Comparison of ENCODE assay signal across 8 cellular contexts in the genomic region with DNA sequence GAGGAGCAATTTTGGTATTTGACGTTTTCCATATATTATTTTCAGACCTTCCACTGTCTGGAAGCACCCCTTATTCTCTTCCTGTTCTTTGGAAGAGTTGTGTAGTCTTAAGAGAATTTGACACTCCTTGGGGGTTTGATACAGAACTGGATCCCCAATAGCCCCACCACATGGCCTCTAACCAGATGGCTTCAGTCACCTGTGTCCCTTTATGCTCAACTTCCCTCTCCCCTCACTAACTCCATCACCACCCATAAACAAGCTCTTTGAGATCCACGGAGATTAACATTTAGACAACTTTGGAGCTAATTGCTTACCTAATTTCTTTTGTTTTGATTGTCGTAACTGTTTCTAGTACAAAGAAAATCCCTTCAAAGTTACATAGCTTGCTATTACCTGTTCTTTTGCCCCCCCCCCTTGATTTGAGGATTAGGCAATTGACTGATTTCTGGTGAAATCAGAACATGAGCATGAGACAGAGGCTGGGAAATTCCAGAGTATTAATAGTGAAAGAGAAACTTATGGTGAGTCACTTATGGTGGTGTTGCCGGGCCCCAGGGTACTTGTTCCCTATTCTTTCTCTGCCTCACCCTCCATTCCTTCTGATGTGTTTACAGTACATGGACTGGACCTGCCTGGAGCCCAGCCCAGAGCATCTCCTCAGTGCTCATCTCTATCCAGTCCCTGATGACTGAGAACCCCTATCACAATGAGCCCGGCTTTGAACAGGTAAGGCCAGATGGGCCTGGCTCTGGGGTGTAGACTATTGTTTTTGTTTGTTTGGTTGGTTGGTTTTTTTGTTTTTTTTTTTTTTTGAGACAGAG. TPM values are rescaled to one million over a fixed set of nuclear protein-coding genes. Genes with fewer than 3 reads are reported as not detected.
A peak's percentile ranks its signal among the peaks of the same experiment; 100 is the strongest.
DNase-seq lines count a peak whose midpoint lies in the region; ATAC-seq, FAIRE-seq and TF ChIP-seq lines count a peak whose summit lies in the region.

No MANE protein-coding gene starts in this region.

- H3K4me3 ChIP-seq in HepG2 (replicated peaks in 1 of 3; ENCODE audit: insufficient read depth in 1 of 3, low read depth in 2 of 3, low read length in 3 of 3) = no peak overlapping the region

- no peak for TF ChIP-seq RAD21 in HepG2 (CRISPR knock-in tag; IDR thresholded peaks at IDR 0.05)

- peaks cover 53 to 93% of the 10 kb centered on the region in 2 experiments for H3K36me3 ChIP-seq in HepG2 (replicated peaks in 1 of 2; ENCODE audit: control insufficient read depth in 1 of 2, insufficient read depth in 2 of 2, low read length in 2 of 2)

- no peak for TF ChIP-seq EP300 in HepG2 (IDR thresholded peaks at IDR 0.05; ENCODE audit: low read depth in 2 of 2, low read length in 2 of 2)
- TF ChIP-seq EP300 in HepG2 (CRISPR knock-in tag; IDR thresholded peaks at IDR 0.05; ENCODE audit: borderline replicate concordance) = no peak

- peaks cover 62% of the 10 kb centered on the region for H3K4me1 Mint-ChIP-seq in activated naive CD4-positive, alpha-beta T cell treated with anti-CD3 and anti-CD28 coated beads, Interleukin-2, amount 50 U/mL, for 24 hours

- TF ChIP-seq CTCF in HepG2 (CRISPR knock-in tag; IDR thresholded peaks at IDR 0.05) = no peak

- H3K79me2 ChIP-seq in HepG2 (ENCODE audit: insufficient read depth, low read length) = peaks cover 49% of the 10 kb centered on the region

- no peak overlapping the region for H3K27ac ChIP-seq in HepG2 (ENCODE audit: extremely low read length, insufficient read depth, low read length)

- H3K4me1 ChIP-seq in HepG2 (ENCODE audit: insufficient read depth, low read length) = peaks cover 25% of the 10 kb centered on the region

- TF ChIP-seq POLR2A in HepG2 (IDR thresholded peaks at IDR 0.05; ENCODE audit: insufficient read depth in 1 of 2, low read depth in 2 of 2, low read length in 2 of 2) = no peak

- no peak for FAIRE-seq in HepG2 (lab: Jason Lieb, UNC)

- POLR2A ChIA-PET in HepG2 (lab: Yijun Ruan, JAX) = interaction anchor here (0.6 to 1.0 kb wide), 3 partner anchors 12 to 81 kb away, joined by 3 to 4 read pairs (median 4); partner anchors contain the start of gene ATP5MC1

- peak overlapping the region; percentile 99 for H3K27ac Mint-ChIP-seq in activated naive CD4-positive, alpha-beta T cell treated with anti-CD3 and anti-CD28 coated beads, Interleukin-2, amount 50 U/mL, for 24 hours

- H2AFZ ChIP-seq in HepG2 (ENCODE audit: low read length) = no peak overlapping the region

- peak; percentile 71 for ATAC-seq in GM21619 (IDR thresholded peaks at IDR 0.05; ENCODE audit: unreplicated experiment)
- ATAC-seq in HepG2 = peak; percentile 51
- no peak for ATAC-seq in HG03469 (IDR thresholded peaks at IDR 0.05; ENCODE audit: unreplicated experiment)
- ATAC-seq in Right ventricle myocardium superior (ENCODE audit: poor library complexity) = no peak

- intact Hi-C loops in HepG2 (cut with micrococcal nuclease; ENCODE audit: unreplicated experiment) = no loop called here
- intact Hi-C loops in Right ventricle myocardium superior (cut with DNase I) = no loop called here

- H3K4me2 ChIP-seq in HepG2 (ENCODE audit: low read depth, low read length) = no peak overlapping the region

- 76% methylated on average over 5 of the region's 5 CpGs for WGBS in HepG2 (ENCODE audit: low lambda C conversion rate)

- H3K9me3 ChIP-seq in HepG2 (ENCODE audit: low read length) = no peaks in the 10 kb centered on the region

- H3K9ac ChIP-seq in HepG2 (ENCODE audit: insufficient read depth, low read depth, low read length) = no peak overlapping the region

- in situ Hi-C loops in HepG2 (cut with HindIII; ENCODE audit: extremely low pct_ligation_motif_present, low pct_unique_long_range_greater_than_20kb) = no loop called here

- peaks cover 19% of the 10 kb centered on the region for H3K36me3 Mint-ChIP-seq in activated naive CD4-positive, alpha-beta T cell treated with anti-CD3 and anti-CD28 coated beads, Interleukin-2, amount 50 U/mL, for 24 hours

- H3K27me3 ChIP-seq in HepG2 (ENCODE audit: control insufficient read depth in 1 of 2, insufficient read depth in 2 of 2, low read length in 2 of 2) = no peaks in the 10 kb centered on the region

- H4K20me1 ChIP-seq in HepG2 (ENCODE audit: insufficient read depth, low read length) = peaks cover 24% of the 10 kb centered on the region

- no peaks in the 10 kb centered on the region for H3K27me3 Mint-ChIP-seq in activated naive CD4-positive, alpha-beta T cell treated with anti-CD3 and anti-CD28 coated beads, Interleukin-2, amount 50 U/mL, for 24 hours

- peak; percentile 91 for DNase-seq in EH (ENCODE audit: low read depth)
- DNase-seq in NAMALWA (ENCODE audit: low spot score) = peak; percentile 47
- DNase-seq in HepG2 (ENCODE audit: low spot score) = no peak
- DNase-seq in stromal cell of bone marrow (ENCODE audit: low read depth) = peak; percentile 65
- no peak for DNase-seq in Right ventricle myocardium superior

- CTCF ChIA-PET in HepG2 (lab: Yijun Ruan, JAX; ENCODE audit: low intra/inter-chr PET ratio, low total read pairs) = no interaction called here

- peak overlapping the region; percentile 78 for H3K4me3 Mint-ChIP-seq in activated naive CD4-positive, alpha-beta T cell treated with anti-CD3 and anti-CD28 coated beads, Interleukin-2, amount 50 U/mL, for 24 hours

- no peaks in the 10 kb centered on the region for H3K9me3 Mint-ChIP-seq in activated naive CD4-positive, alpha-beta T cell treated with anti-CD3 and anti-CD28 coated beads, Interleukin-2, amount 50 U/mL, for 24 hours

- no TSS peak for BruUV-seq in HepG2 (replicated peaks; lab: Mats Ljungman, UMichigan)

RNA-seq across cellular contexts. Expression of gene UBE2Z, which starts 7.5 kb away (rescaled TPM):
- total RNA-seq in HepG2 (2016; rRNA removed; fragmentation: Illumina TruSeq; extraction: Trizol) (63.2 and 72.7 TPM in 2 replicates), Right ventricle myocardium superior (36.7 TPM)
- total RNA-seq in HepG2 (2016; cell fraction: cytosol; rRNA removed; fragmentation: Illumina TruSeq; extraction: Trizol; ENCODE audit: low read depth) = 6.5 and 8.6 TPM in 2 replicates
- total RNA-seq in HepG2 (2016; cell fraction: insoluble cytoplasmic fraction; rRNA removed; fragmentation: Illumina TruSeq; extraction: Trizol) = 64.4 and 70.7 TPM in 2 replicates
- total RNA-seq in HepG2 (2016; cell fraction: membrane; rRNA removed; fragmentation: Illumina TruSeq; extraction: Trizol) = 30.2 and 35.3 TPM in 2 replicates
- 38.7 and 45.5 TPM in 2 replicates for total RNA-seq in HepG2 (2016; cell fraction: nucleus; rRNA removed; fragmentation: Illumina TruSeq; extraction: Trizol)
- polyA plus RNA-seq in HepG2 (2011; rRNA removed) = 114 and 122 TPM in 2 replicates
- 89.4 and 105 TPM in 2 replicates for polyA plus RNA-seq in HepG2 (2011; cell fraction: cytosol; rRNA removed)
- 79.9 and 99.5 TPM in 2 replicates for polyA plus RNA-seq in HepG2 (2011; cell fraction: nucleus; rRNA removed)
- polyA plus RNA-seq in HepG2 (2012) = 66.2 and 67.5 TPM in 2 replicates
- polyA plus RNA-seq in HepG2 (2016; cell fraction: cytosol; fragmentation: Illumina TruSeq; extraction: Trizol; ENCODE audit: low read depth) = 5.4 and 5.9 TPM in 2 replicates
- 90.7 and 94.9 TPM in 2 replicates for polyA plus RNA-seq in HepG2 (2016; cell fraction: insoluble cytoplasmic fraction; fragmentation: Illumina TruSeq; extraction: Trizol; ENCODE audit: low read depth)
- 19.1 and 21.6 TPM in 2 replicates for polyA plus RNA-seq in HepG2 (2016; cell fraction: membrane; fragmentation: Illumina TruSeq; extraction: Trizol; ENCODE audit: low read depth)
- 66.3 and 76.8 TPM in 2 replicates for polyA plus RNA-seq in HepG2 (2016; cell fraction: nucleus; fragmentation: Illumina TruSeq; extraction: Trizol; ENCODE audit: insufficient read depth, low read depth)
- polyA minus RNA-seq in HepG2 (2011; rRNA and poly(A)+ RNA removed; ENCODE audit: low replicate concordance) = 157 and 173 TPM in 2 replicates
- polyA minus RNA-seq in HepG2 (2011; cell fraction: cytosol; rRNA and poly(A)+ RNA removed) = 69.7 and 82.5 TPM in 2 replicates
- polyA minus RNA-seq in HepG2 (2011; cell fraction: nucleus; rRNA and poly(A)+ RNA removed) = 97.2 and 106 TPM in 2 replicates

RNA-seq across cellular contexts. Expression of gene ATP5MC1, which starts 23.1 kb away (rescaled TPM):
- total RNA-seq in HepG2 (2016; rRNA removed; fragmentation: Illumina TruSeq; extraction: Trizol) = 206 and 210 TPM in 2 replicates
- total RNA-seq in HepG2 (2016; cell fraction: cytosol; rRNA removed; fragmentation: Illumina TruSeq; extraction: Trizol; ENCODE audit: low read depth) = 62.6 and 97.0 TPM in 2 replicates
- 216 and 223 TPM in 2 replicates for total RNA-seq in HepG2 (2016; cell fraction: insoluble cytoplasmic fraction; rRNA removed; fragmentation: Illumina TruSeq; extraction: Trizol)
- 52.5 and 70.5 TPM in 2 replicates for total RNA-seq in HepG2 (2016; cell fraction: membrane; rRNA removed; fragmentation: Illumina TruSeq; extraction: Trizol)
- 83.0 and 89.8 TPM in 2 replicates for total RNA-seq in HepG2 (2016; cell fraction: nucleus; rRNA removed; fragmentation: Illumina TruSeq; extraction: Trizol)
- polyA plus RNA-seq in HepG2 (2011; rRNA removed) = 226 and 297 TPM in 2 replicates
- 441 and 585 TPM in 2 replicates for polyA plus RNA-seq in HepG2 (2011; cell fraction: cytosol; rRNA removed)
- polyA plus RNA-seq in HepG2 (2011; cell fraction: nucleus; rRNA removed) = 85.2 and 126 TPM in 2 replicates
- polyA plus RNA-seq in HepG2 (2012) = 78.7 and 166 TPM in 2 replicates
- polyA plus RNA-seq in HepG2 (2016; cell fraction: cytosol; fragmentation: Illumina TruSeq; extraction: Trizol; ENCODE audit: low read depth) = 101 and 126 TPM in 2 replicates
- polyA plus RNA-seq in HepG2 (2016; cell fraction: insoluble cytoplasmic fraction; fragmentation: Illumina TruSeq; extraction: Trizol; ENCODE audit: low read depth) = 326 and 350 TPM in 2 replicates
- polyA plus RNA-seq in HepG2 (2016; cell fraction: membrane; fragmentation: Illumina TruSeq; extraction: Trizol; ENCODE audit: low read depth) = 65.9 and 83.1 TPM in 2 replicates
- polyA plus RNA-seq in HepG2 (2016; cell fraction: nucleus; fragmentation: Illumina TruSeq; extraction: Trizol; ENCODE audit: insufficient read depth, low read depth) = 180 and 183 TPM in 2 replicates
- 197 and 524 TPM in 2 replicates for polyA minus RNA-seq in HepG2 (2011; rRNA and poly(A)+ RNA removed; ENCODE audit: low replicate concordance)
- 36.3 and 46.5 TPM in 2 replicates for polyA minus RNA-seq in HepG2 (2011; cell fraction: cytosol; rRNA and poly(A)+ RNA removed)
- polyA minus RNA-seq in HepG2 (2011; cell fraction: nucleus; rRNA and poly(A)+ RNA removed) = 22.3 and 29.0 TPM in 2 replicates
- total RNA-seq in Right ventricle myocardium superior = 492 TPM

RNA-seq across cellular contexts. Expression of gene SNF8, which starts 29.0 kb away (rescaled TPM):
- total RNA-seq in HepG2 (2016; rRNA removed; fragmentation: Illumina TruSeq; extraction: Trizol) (152 and 153 TPM in 2 replicates), Right ventricle myocardium superior (114 TPM)
- total RNA-seq in HepG2 (2016; cell fraction: cytosol; rRNA removed; fragmentation: Illumina TruSeq; extraction: Trizol; ENCODE audit: low read depth) = 379 and 415 TPM in 2 replicates
- 132 and 156 TPM in 2 replicates for total RNA-seq in HepG2 (2016; cell fraction: insoluble cytoplasmic fraction; rRNA removed; fragmentation: Illumina TruSeq; extraction: Trizol)
- total RNA-seq in HepG2 (2016; cell fraction: membrane; rRNA removed; fragmentation: Illumina TruSeq; extraction: Trizol) = 389 and 390 TPM in 2 replicates
- 78.5 and 80.0 TPM in 2 replicates for total RNA-seq in HepG2 (2016; cell fraction: nucleus; rRNA removed; fragmentation: Illumina TruSeq; extraction: Trizol)
- 98.6 and 114 TPM in 2 replicates for polyA plus RNA-seq in HepG2 (2011; rRNA removed)
- 124 and 143 TPM in 2 replicates for polyA plus RNA-seq in HepG2 (2011; cell fraction: cytosol; rRNA removed)
- polyA plus RNA-seq in HepG2 (2011; cell fraction: nucleus; rRNA removed) = 64.9 and 71.3 TPM in 2 replicates
- 70.9 and 75.1 TPM in 2 replicates for polyA plus RNA-seq in HepG2 (2012)
- polyA plus RNA-seq in HepG2 (2016; cell fraction: cytosol; fragmentation: Illumina TruSeq; extraction: Trizol; ENCODE audit: low read depth) = 660 and 736 TPM in 2 replicates
- polyA plus RNA-seq in HepG2 (2016; cell fraction: insoluble cytoplasmic fraction; fragmentation: Illumina TruSeq; extraction: Trizol; ENCODE audit: low read depth) = 201 and 220 TPM in 2 replicates
- 492 and 571 TPM in 2 replicates for polyA plus RNA-seq in HepG2 (2016; cell fraction: membrane; fragmentation: Illumina TruSeq; extraction: Trizol; ENCODE audit: low read depth)
- 195 and 196 TPM in 2 replicates for polyA plus RNA-seq in HepG2 (2016; cell fraction: nucleus; fragmentation: Illumina TruSeq; extraction: Trizol; ENCODE audit: insufficient read depth, low read depth)
- polyA minus RNA-seq in HepG2 (2011; rRNA and poly(A)+ RNA removed; ENCODE audit: low replicate concordance) = 77.3 and 128 TPM in 2 replicates
- 24.9 and 39.6 TPM in 2 replicates for polyA minus RNA-seq in HepG2 (2011; cell fraction: cytosol; rRNA and poly(A)+ RNA removed)
- 26.7 and 37.0 TPM in 2 replicates for polyA minus RNA-seq in HepG2 (2011; cell fraction: nucleus; rRNA and poly(A)+ RNA removed)

RNA-seq across cellular contexts. Expression of gene GIP, which starts 52.7 kb away (rescaled TPM):
- total RNA-seq in HepG2 (2016; rRNA removed; fragmentation: Illumina TruSeq; extraction: Trizol) = 0.73 TPM in 1 of 2 replicates, not detected in the other
- 0.71 and 1.1 TPM in 2 replicates for total RNA-seq in HepG2 (2016; cell fraction: cytosol; rRNA removed; fragmentation: Illumina TruSeq; extraction: Trizol; ENCODE audit: low read depth)
- total RNA-seq in HepG2 (2016; cell fraction: insoluble cytoplasmic fraction; rRNA removed; fragmentation: Illumina TruSeq; extraction: Trizol) = 0.39 and 0.52 TPM in 2 replicates
- total RNA-seq in HepG2 (2016; cell fraction: membrane; rRNA removed; fragmentation: Illumina TruSeq; extraction: Trizol) = 0.38 and 0.46 TPM in 2 replicates
- total RNA-seq in HepG2 (2016; cell fraction: nucleus; rRNA removed; fragmentation: Illumina TruSeq; extraction: Trizol) = not detected in 2 replicates
- 0.55 and 0.70 TPM in 2 replicates for polyA plus RNA-seq in HepG2 (2011; rRNA removed)
- polyA plus RNA-seq in HepG2 (2011; cell fraction: cytosol; rRNA removed) = 0.20 TPM in 1 of 2 replicates, not detected in the other
- polyA plus RNA-seq in HepG2 (2011; cell fraction: nucleus; rRNA removed) = not detected in 2 replicates
- 0.56 TPM in 1 of 2 replicates, not detected in the other for polyA plus RNA-seq in HepG2 (2012)
- 1.2 and 2.0 TPM in 2 replicates for polyA plus RNA-seq in HepG2 (2016; cell fraction: cytosol; fragmentation: Illumina TruSeq; extraction: Trizol; ENCODE audit: low read depth)
- polyA plus RNA-seq in HepG2 (2016; cell fraction: insoluble cytoplasmic fraction; fragmentation: Illumina TruSeq; extraction: Trizol; ENCODE audit: low read depth) = 0.86 TPM in 1 of 2 replicates, not detected in the other
- 0.58 and 0.61 TPM in 2 replicates for polyA plus RNA-seq in HepG2 (2016; cell fraction: membrane; fragmentation: Illumina TruSeq; extraction: Trizol; ENCODE audit: low read depth)
- not detected in 2 replicates for polyA plus RNA-seq in HepG2 (2016; cell fraction: nucleus; fragmentation: Illumina TruSeq; extraction: Trizol; ENCODE audit: insufficient read depth, low read depth)
- polyA minus RNA-seq in HepG2 (2011; rRNA and poly(A)+ RNA removed; ENCODE audit: low replicate concordance) = not detected in 2 replicates
- polyA minus RNA-seq in HepG2 (2011; cell fraction: cytosol; rRNA and poly(A)+ RNA removed) = not detected in 2 replicates
- polyA minus RNA-seq in HepG2 (2011; cell fraction: nucleus; rRNA and poly(A)+ RNA removed) = not detected in 2 replicates
- not detected for total RNA-seq in Right ventricle myocardium superior

Comparison
In these comparisons a context has a peak if more than half of its experiments do, and no peak if none do; other contexts are left out.
1. DNase-seq: peak in EH (single experiment), NAMALWA (single experiment) and stromal cell of bone marrow (single experiment); none in HepG2 (single experiment) and Right ventricle myocardium superior (single experiment).
2. ATAC-seq: peak in GM21619 (single experiment) and HepG2 (single experiment); none in HG03469 (single experiment) and Right ventricle myocardium superior (single experiment).